Comparison of ENCODE assay signal across 28 cellular contexts in genomic region chr16:73558219-73558618, GRCh38.
DNase-seq lines count a peak whose midpoint lies in the region; ATAC-seq and TF ChIP-seq lines count a peak whose summit lies in the region.
"Had no signal": no experiment of that assay in that cellular context is flagged by ENCODE, and none has a peak within 500 bp of the region (broad histone marks: within the 10 kb centered on the region; RNA-seq: fewer than 3 reads in every experiment).

No MANE protein-coding gene starts in this region.

- H3K4me3 Mint-ChIP-seq in neural progenitor cell: no peak overlapping the region
- H3K4me3 Mint-ChIP-seq: CD14-positive monocyte; CD8-positive, alpha-beta memory T cell had no signal

- H3K27me3 Mint-ChIP-seq in neural progenitor cell (ENCODE audit: insufficient read depth, low read depth): peaks cover 13% of the 10 kb centered on the region

- H3K4me1 Mint-ChIP-seq in neural progenitor cell: peaks cover 30% of the 10 kb centered on the region
- H3K4me1 Mint-ChIP-seq: CD14-positive monocyte; CD8-positive, alpha-beta memory T cell had no signal

- H3K9ac ChIP-seq in neural progenitor cell: no peak overlapping the region

- H3K9me3 Mint-ChIP-seq in neural progenitor cell: peaks cover 7% of the 10 kb centered on the region
- peaks cover 0 to 3% of the 10 kb centered on the region in 2 donors for H3K9me3 Mint-ChIP-seq in activated naive CD4-positive, alpha-beta T cell treated with anti-CD3 and anti-CD28 coated beads, Interleukin-2, amount 50 U/mL, for 72 hours

- H3K36me3 ChIP-seq in neural progenitor cell (no peaks in the 10 kb centered on the region), MG63 (no peaks in the 10 kb centered on the region)
- H3K36me3 ChIP-seq: BE2C had no signal

- no peak overlapping the region for H2AFZ ChIP-seq in neural progenitor cell (replicated peaks)

- H3F3A ChIP-seq in neural progenitor cell (ENCODE audit: low read depth): no peaks in the 10 kb centered on the region

- H3K4me2 ChIP-seq in neural progenitor cell: no peak overlapping the region

- H3K27me3 ChIP-seq in neural progenitor cell (no peaks in the 10 kb centered on the region), MG63 (no peaks in the 10 kb centered on the region)
- H3K27me3 ChIP-seq: BE2C had no signal

- no peaks in the 10 kb centered on the region for H3K9me3 ChIP-seq in neural progenitor cell (ENCODE audit: low read depth)
- no peaks in the 10 kb centered on the region for H3K9me3 ChIP-seq in MG63
- H3K9me3 ChIP-seq: BE2C had no signal

- peaks cover 2% of the 10 kb centered on the region for H3K36me3 Mint-ChIP-seq in neural progenitor cell
- H3K36me3 Mint-ChIP-seq in activated naive CD4-positive, alpha-beta T cell treated with anti-CD3 and anti-CD28 coated beads, Interleukin-2, amount 50 U/mL, for 72 hours: no peaks in the 10 kb centered on the region
- H3K36me3 Mint-ChIP-seq: CD14-positive monocyte; CD8-positive, alpha-beta memory T cell had no signal

- H3K4me3 ChIP-seq in GM12864 (ENCODE audit: low read depth, low read length) (no peak overlapping the region), neural progenitor cell (no peak overlapping the region), MG63 (no peak overlapping the region)

- peak overlapping the region; percentile 57 for H3K27ac Mint-ChIP-seq in neural progenitor cell
- no peak overlapping the region for H3K27ac Mint-ChIP-seq in activated naive CD4-positive, alpha-beta T cell treated with anti-CD3 and anti-CD28 coated beads, Interleukin-2, amount 50 U/mL, for 72 hours
- H3K27ac Mint-ChIP-seq: CD8-positive, alpha-beta memory T cell had no signal

- ATAC-seq in GM19035 (IDR thresholded peaks at IDR 0.05; ENCODE audit: unreplicated experiment): peak; percentile 65
- peak; percentile 50 for ATAC-seq in HG03442 (IDR thresholded peaks at IDR 0.05; ENCODE audit: unreplicated experiment)
- no peak for ATAC-seq in activated naive CD4-positive, alpha-beta T cell treated with anti-CD3 and anti-CD28 coated beads, Interleukin-2, amount 50 U/mL, for 72 hours
- ATAC-seq: HCT116, Panc1 had no signal

- no peak for TF ChIP-seq CTCF in GM12864 (IDR thresholded peaks at IDR 0.05; ENCODE audit: low read depth, low read length, missing control alignments)
- no peak for TF ChIP-seq CTCF in neural progenitor cell (IDR thresholded peaks at IDR 0.05)

- H4K20me1 ChIP-seq in neural progenitor cell (ENCODE audit: low read depth): no peaks in the 10 kb centered on the region

- no peaks in the 10 kb centered on the region for H3K79me2 ChIP-seq in neural progenitor cell (ENCODE audit: low read depth)

- no peaks in the 10 kb centered on the region for H3K4me1 ChIP-seq in neural progenitor cell
- H3K4me1 ChIP-seq: BE2C had no signal

- H3K27ac ChIP-seq in neural progenitor cell (no peak overlapping the region), caudate nucleus (ENCODE audit: low read depth, low read length) (no peak overlapping the region)
- H3K27ac ChIP-seq: RWPE1 had no signal

- DNase-seq in GM12864 (ENCODE audit: low read depth) (peak; percentile 16), neural progenitor cell (ENCODE audit: low spot score) (no peak), MG63 (no peak), caudate nucleus (lab: John Stamatoyannopoulos, UW) (no peak)
- DNase-seq in activated naive CD4-positive, alpha-beta T cell treated with anti-CD3 and anti-CD28 coated beads, Interleukin-2, amount 50 U/mL, for 72 hours (ENCODE audit: low spot score in 2 of 2): no peak
- DNase-seq: 8988T; ACHN; BE2C; CD8-positive, alpha-beta memory T cell; DMS 273 treated with DMSO at 0.1 percent for 48 hours; DMS79; GF-D8; GOT3; IMR-90; KG1; MM.1S; NCI-H1417; NCI-H1694; NCI-H2029 treated with DMSO at 0.1 percent for 48 hours; NCI-H2227 treated with DMSO at 0.1 percent for 48 hours; NCI-H69; SHP77 had no signal

Comparison
In these comparisons a context has a peak if more than half of its experiments do, and no peak if none do; other contexts are left out.
1. ATAC-seq: peak in GM19035 (single experiment) and HG03442 (single experiment); none in activated naive CD4-positive, alpha-beta T cell treated with anti-CD3 and anti-CD28 coated beads, Interleukin-2, amount 50 U/mL, for 72 hours (0 of 2).